Comparison of ENCODE assay signal across 8 cellular contexts in genomic region chr11:112024778-112025678, GRCh38.
DNase-seq lines count a peak whose midpoint lies in the region; ATAC-seq and TF ChIP-seq lines count a peak whose summit lies in the region.

DLAT (plus strand) TSS chr11:112025408; CDS start chr11:112025473, 65 bp downstream.

- peak; percentile 58 for ATAC-seq in HG03378 (IDR thresholded peaks at IDR 0.05; ENCODE audit: unreplicated experiment)

- H3K27me3 ChIP-seq in layer of hippocampus (ENCODE audit: control insufficient read depth, insufficient read depth, low read length): no peaks in the 10 kb centered on the region

- peak within 1 kb of the TSS; percentile 94 for H3K27ac ChIP-seq in cingulate gyrus (ENCODE audit: low read depth, low read length)
- H3K27ac ChIP-seq in layer of hippocampus (ENCODE audit: low read depth, low read length): peak within 1 kb of the TSS; percentile 87

- peak; percentile 79 for TF ChIP-seq POLR2A in GM19099 (IDR thresholded peaks at IDR 0.05; ENCODE audit: extremely low read depth, insufficient read length, low read depth)

- DNase-seq in Ammon's horn (ENCODE audit: low spot score) (peak; percentile 91), NCI-H510A treated with DMSO at 0.1 percent for 48 hours (lab: John Stamatoyannopoulos, UW) (peak; percentile 91)
- peak; percentile 70 to 80 for DNase-seq in activated CD4-positive, alpha-beta T cell treated with anti-CD3 and anti-CD28 coated beads for 24 hours (ENCODE audit: low read depth in 2 of 2)
- peak; percentile 86 for DNase-seq in stimulated activated CD4-positive, alpha-beta T cell treated with anti-CD3 and anti-CD28 coated beads, Interleukin-1b, Interleukin-23, amount 100 ng/mL, for 48 hours

Comparison
In these comparisons a context has a peak if more than half of its experiments do, and no peak if none do; other contexts are left out.
1. Peak in every context shown above with its lines: DNase-seq, ATAC-seq and H3K27ac ChIP-seq.